Comparison of ENCODE assay signal across 8 cellular contexts in genomic region chr5:83608122-83608521, GRCh38.
A peak's percentile ranks its signal among the peaks of the same experiment; 100 is the strongest.
DNase-seq lines count a peak whose midpoint lies in the region; ATAC-seq and TF ChIP-seq lines count a peak whose summit lies in the region.

No MANE protein-coding gene starts in this region.

- H3K4me1 ChIP-seq in thoracic aorta (ENCODE audit: control insufficient read depth in 1 of 2, low read depth in 2 of 2), result no peaks in the 10 kb centered on the region

- H3K4me1 Mint-ChIP-seq in naive thymus-derived CD8-positive, alpha-beta T cell, result no peaks in the 10 kb centered on the region

- peaks cover 0 to 21% (median 8%) of the 10 kb centered on the region in 5 donors for H3K27me3 Mint-ChIP-seq in naive thymus-derived CD8-positive, alpha-beta T cell

- no peaks in the 10 kb centered on the region for H3K27me3 ChIP-seq in thoracic aorta (replicated peaks; ENCODE audit: insufficient read depth)

- H3K4me3 ChIP-seq in WI38 (ENCODE audit: low read depth, low read length) (no peak overlapping the region), thoracic aorta (no peak overlapping the region)

- TF ChIP-seq CTCF in C4-2B (conservative IDR thresholded peaks at IDR 0.05) (peak; percentile 67), WI38 (IDR thresholded peaks at IDR 0.05; ENCODE audit: low read depth, low read length) (peak; percentile 58), thoracic aorta (IDR thresholded peaks at IDR 0.05) (peak; percentile 60)

- H3K27ac Mint-ChIP-seq in naive thymus-derived CD8-positive, alpha-beta T cell, result no peak overlapping the region

- POLR2A ChIA-PET in naive thymus-derived CD8-positive, alpha-beta T cell (lab: Charles Lee), result no interaction called here

- peak; percentile 50 for DNase-seq in MV-4-11 (lab: John Stamatoyannopoulos, UW)
- peak; percentile 24 for DNase-seq in hepatic stellate cell (ENCODE audit: low spot score)
- DNase-seq in thoracic aorta (ENCODE audit: low spot score), result no peak
- DNase-seq in stimulated activated naive CD8-positive, alpha-beta T cell treated with anti-CD3 and anti-CD28 coated beads, Interleukin-15, Interleukin-2, amounts not matched to agents 100 U/mL and 50 U/mL, for 24 hours, result no peak
- no peak for DNase-seq in naive thymus-derived CD8-positive, alpha-beta T cell

- peak; percentile 70 for ATAC-seq in GM21390 (IDR thresholded peaks at IDR 0.05; ENCODE audit: unreplicated experiment)
- ATAC-seq in thoracic aorta (ENCODE audit: insufficient number of reproducible peaks, low FRiP score, low read depth), result peak; percentile 82
- no peak for ATAC-seq in stimulated activated naive CD8-positive, alpha-beta T cell treated with anti-CD3 and anti-CD28 coated beads, Interleukin-15, Interleukin-2, amounts not matched to agents 100 U/mL and 50 U/mL, for 24 hours
- no peak for ATAC-seq in naive thymus-derived CD8-positive, alpha-beta T cell

- H3K4me3 Mint-ChIP-seq in naive thymus-derived CD8-positive, alpha-beta T cell, result no peak overlapping the region

- H3K27ac ChIP-seq in C4-2B (no peak overlapping the region), thoracic aorta (no peak overlapping the region)

- no peaks in the 10 kb centered on the region for H3K9me3 ChIP-seq in thoracic aorta

- peaks cover 0 to 4% (median 0%) of the 10 kb centered on the region in 9 donors for H3K9me3 Mint-ChIP-seq in naive thymus-derived CD8-positive, alpha-beta T cell

- H3K36me3 Mint-ChIP-seq in naive thymus-derived CD8-positive, alpha-beta T cell, result no peaks in the 10 kb centered on the region

- H3K36me3 ChIP-seq in thoracic aorta, result no peaks in the 10 kb centered on the region

Comparison
In these comparisons a context has a peak if more than half of its experiments do, and no peak if none do; other contexts are left out.
1. ATAC-seq: peak in GM21390 (single experiment) and thoracic aorta (single experiment); none in stimulated activated naive CD8-positive, alpha-beta T cell treated with anti-CD3 and anti-CD28 coated beads, Interleukin-15, Interleukin-2, amounts not matched to agents 100 U/mL and 50 U/mL, for 24 hours (single experiment) and naive thymus-derived CD8-positive, alpha-beta T cell (0 of 2).
2. DNase-seq: peak in MV-4-11 (single experiment) and hepatic stellate cell (single experiment); none in thoracic aorta (single experiment), stimulated activated naive CD8-positive, alpha-beta T cell treated with anti-CD3 and anti-CD28 coated beads, Interleukin-15, Interleukin-2, amounts not matched to agents 100 U/mL and 50 U/mL, for 24 hours (single experiment) and naive thymus-derived CD8-positive, alpha-beta T cell (0 of 10).
3. Peak in every context shown above with its lines, with median percentiles within 50 percentile points of each other: CTCF ChIP-seq.